In genomic region chr2:20267529-20267928, GRCh38 we compare ENCODE assay signal across 16 cellular contexts. TPM values are rescaled to one million over a fixed set of nuclear protein-coding genes. Genes with fewer than 3 reads are reported as not detected.
DNase-seq lines count a peak whose midpoint lies in the region; ATAC-seq and TF ChIP-seq lines count a peak whose summit lies in the region.
"Had no signal": no experiment of that assay in that cellular context is flagged by ENCODE, and none has a peak within 500 bp of the region (broad histone marks: within the 10 kb centered on the region; RNA-seq: fewer than 3 reads in every experiment).

No MANE protein-coding gene starts in this region.

- H3K4me3 Mint-ChIP-seq in natural killer cell: no peak overlapping the region
- H3K4me3 Mint-ChIP-seq in natural killer cell treated with Interleukin-12 subunit alpha and Interleukin-12 subunit beta and Interleukin-15 and Interleukin-18, amount 100 ng/mL, for 72 hours: no peak overlapping the region
- H3K4me3 Mint-ChIP-seq in IgD-negative memory B cell: no peak overlapping the region
- no peak overlapping the region for H3K4me3 Mint-ChIP-seq in effector memory CD8-positive, alpha-beta T cell
- no peak overlapping the region for H3K4me3 Mint-ChIP-seq in Calu3 (ENCODE audit: low read depth, unreplicated experiment)

- CTCF ChIA-PET in Calu3 (lab: Charles Lee): interaction anchor here (0.7 to 1.1 kb wide), 2 partner anchors 9 to 183 kb away, joined by 3 to 4 read pairs; no protein-coding TSS in a partner anchor

- peaks cover 17 to 23% of the 10 kb centered on the region in 2 donors for H3K4me1 Mint-ChIP-seq in natural killer cell
- peaks cover 10 to 12% of the 10 kb centered on the region in 2 donors for H3K4me1 Mint-ChIP-seq in natural killer cell treated with Interleukin-12 subunit alpha and Interleukin-12 subunit beta and Interleukin-15 and Interleukin-18, amount 100 ng/mL, for 72 hours (ENCODE audit: low read depth in 2 of 2)
- peaks cover 2 to 7% (median 3%) of the 10 kb centered on the region in 3 donors for H3K4me1 Mint-ChIP-seq in IgD-negative memory B cell
- peaks cover 5 to 15% of the 10 kb centered on the region in 2 donors for H3K4me1 Mint-ChIP-seq in effector memory CD8-positive, alpha-beta T cell (ENCODE audit: low read depth in 2 of 2)
- H3K4me1 Mint-ChIP-seq in Calu3 (ENCODE audit: low read depth, unreplicated experiment): no peaks in the 10 kb centered on the region

- no TSS peak for BruUV-seq in Calu3 (replicated peaks; lab: Mats Ljungman, UMichigan)

- H3K27ac Mint-ChIP-seq in natural killer cell (peak overlapping the region; percentile 4 to 45), IgD-negative memory B cell (peak overlapping the region in 2 of 3 donors; percentile 77 to 84), Calu3 (ENCODE audit: unreplicated experiment) (no peak overlapping the region)
- H3K27ac Mint-ChIP-seq in natural killer cell treated with Interleukin-12 subunit alpha and Interleukin-12 subunit beta and Interleukin-15 and Interleukin-18, amount 100 ng/mL, for 72 hours: peak overlapping the region in 1 of 2 donors; percentile 56
- H3K27ac Mint-ChIP-seq in effector memory CD8-positive, alpha-beta T cell: peak overlapping the region; percentile 31 to 67

- intact Hi-C loops in natural killer cell (cut with micrococcal nuclease) (no loop called here), Calu3 (cut with micrococcal nuclease; ENCODE audit: unreplicated experiment) (no loop called here)

- H3K36me3 Mint-ChIP-seq in natural killer cell (no peaks in the 10 kb centered on the region), IgD-negative memory B cell (peaks cover 2% of the 10 kb centered on the region), Calu3 (ENCODE audit: insufficient read depth, unreplicated experiment) (peaks cover 24% of the 10 kb centered on the region)
- peaks cover 12% of the 10 kb centered on the region for H3K36me3 Mint-ChIP-seq in natural killer cell treated with Interleukin-12 subunit alpha and Interleukin-12 subunit beta and Interleukin-15 and Interleukin-18, amount 100 ng/mL, for 72 hours
- H3K36me3 Mint-ChIP-seq in effector memory CD8-positive, alpha-beta T cell (ENCODE audit: insufficient read depth): peaks cover 39% of the 10 kb centered on the region

- DNase-seq in natural killer cell: no peak
- DNase-seq in natural killer cell treated with Interleukin-12 subunit alpha and Interleukin-12 subunit beta and Interleukin-15 and Interleukin-18, amount 100 ng/mL, for 72 hours (ENCODE audit: low spot score): no peak
- no peak for DNase-seq in effector memory CD8-positive, alpha-beta T cell
- no peak for DNase-seq in Calu3
- DNase-seq in kidney glomerular epithelial cell (lab: John Stamatoyannopoulos, UW): no peak
- DNase-seq: AML-193, GOT3, MV-4-11, NCI-H1417, NCI-H187 treated with DMSO at 0.1 percent for 48 hours, NCI-H226, NCI-H524 treated with DMSO at 0.1 percent for 48 hours, RPMI8226, SHP77 treated with DMSO at 0.1 percent for 48 hours had no signal

- ATAC-seq in natural killer cell (no peak), HG03354 (IDR thresholded peaks at IDR 0.05; ENCODE audit: poor library complexity, severe bottlenecking, unreplicated experiment) (no peak)
- no peak for ATAC-seq in natural killer cell treated with Interleukin-12 subunit alpha and Interleukin-12 subunit beta and Interleukin-15 and Interleukin-18, amount 100 ng/mL, for 72 hours
- ATAC-seq in effector memory CD8-positive, alpha-beta T cell (replicated peaks): no peak

- H3K9me3 Mint-ChIP-seq in natural killer cell: no peaks in the 10 kb centered on the region
- H3K9me3 Mint-ChIP-seq in natural killer cell treated with Interleukin-12 subunit alpha and Interleukin-12 subunit beta and Interleukin-15 and Interleukin-18, amount 100 ng/mL, for 72 hours: no peaks in the 10 kb centered on the region
- no peaks in the 10 kb centered on the region for H3K9me3 Mint-ChIP-seq in IgD-negative memory B cell
- no peaks in the 10 kb centered on the region for H3K9me3 Mint-ChIP-seq in effector memory CD8-positive, alpha-beta T cell
- H3K9me3 Mint-ChIP-seq in Calu3 (ENCODE audit: low read depth, unreplicated experiment): no peaks in the 10 kb centered on the region

- TF ChIP-seq CTCF in natural killer cell (IDR thresholded peaks at IDR 0.05) (no peak), Calu3 (IDR thresholded peaks at IDR 0.05; ENCODE audit: unreplicated experiment) (no peak)

- H3K27me3 Mint-ChIP-seq in natural killer cell (ENCODE audit: low read depth in 2 of 2): no peaks in the 10 kb centered on the region
- H3K27me3 Mint-ChIP-seq in natural killer cell treated with Interleukin-12 subunit alpha and Interleukin-12 subunit beta and Interleukin-15 and Interleukin-18, amount 100 ng/mL, for 72 hours: no peaks in the 10 kb centered on the region
- H3K27me3 Mint-ChIP-seq in IgD-negative memory B cell: no peaks in the 10 kb centered on the region
- H3K27me3 Mint-ChIP-seq in effector memory CD8-positive, alpha-beta T cell: no peaks in the 10 kb centered on the region
- H3K27me3 Mint-ChIP-seq in Calu3 (ENCODE audit: unreplicated experiment): no peaks in the 10 kb centered on the region

RNA-seq across cellular contexts. Expression of gene SDC1, which starts 42.6 kb away (rescaled TPM):
- total RNA-seq in natural killer cell (under 1 TPM in 1 of 3 donors, not detected in 2; 0.63 TPM), Calu3 (2022) (118 and 136 TPM in 2 replicates)
- total RNA-seq in natural killer cell treated with Interleukin-12 subunit alpha and Interleukin-12 subunit beta and Interleukin-15 and Interleukin-18, amount 100 ng/mL, for 72 hours: not detected
- 1.3 TPM for polyA plus RNA-seq in IgD-negative memory B cell

Comparison
In these comparisons a context has a peak if more than half of its experiments do, and no peak if none do; other contexts are left out.
1. RNA of gene SDC1, which starts 42.6 kb away (total RNA-seq): 118 to 136 TPM in Calu3; not detected in natural killer cell treated with Interleukin-12 subunit alpha and Interleukin-12 subunit beta and Interleukin-15 and Interleukin-18, amount 100 ng/mL, for 72 hours and 0.63 TPM in natural killer cell; every median in the first group is over 10 times any median in the second.